25 cellular contexts compared by ENCODE assay signal in the genomic region with DNA sequence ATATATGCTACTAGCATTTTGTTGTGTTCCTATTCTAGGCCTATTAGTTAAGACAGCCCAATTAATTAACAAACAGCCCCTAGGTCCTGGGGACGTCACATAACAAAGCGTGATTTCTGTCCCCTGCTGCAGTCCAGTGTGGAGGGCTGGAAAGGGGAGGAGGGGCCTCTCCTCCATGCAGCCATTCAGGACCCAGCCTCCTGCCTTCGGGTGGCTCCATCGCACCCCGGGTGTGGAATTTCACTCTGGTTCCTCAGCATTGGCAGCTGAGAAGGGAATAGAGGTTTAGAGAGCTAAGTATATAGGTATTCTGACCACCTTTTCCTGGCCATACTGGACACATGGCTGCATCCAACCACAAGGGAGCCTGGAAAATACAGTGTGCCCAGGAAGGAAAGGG. TPM values are rescaled to one million over a fixed set of nuclear protein-coding genes. Genes with fewer than 3 reads are reported as not detected.
A peak's percentile ranks its signal among the peaks of the same experiment; 100 is the strongest.
DNase-seq lines count a peak whose midpoint lies in the region; ATAC-seq, FAIRE-seq and TF ChIP-seq lines count a peak whose summit lies in the region.
"Had no signal": no experiment of that assay in that cellular context is flagged by ENCODE, and none has a peak within 500 bp of the region (broad histone marks: within the 10 kb centered on the region; RNA-seq: fewer than 3 reads in every experiment).

No MANE protein-coding gene starts in this region.

- peak; percentile 92 for FAIRE-seq in urothelium cell line (lab: Jason Lieb, UNC)
- FAIRE-seq: A204.1, D721Med, GM12878, GM19239 had no signal

- H3K9me3 Mint-ChIP-seq in WTC11, result 0 out of 2 replicates have a peak, but pooled peaks cover 4% of the 10 kb centered on the region
- H3K9me3 Mint-ChIP-seq: CD8-positive, alpha-beta T cell had no signal

- H3K27ac Mint-ChIP-seq in WTC11, result no peak overlapping the region
- H3K27ac Mint-ChIP-seq: B cell; CD4-positive, CD25-positive, alpha-beta regulatory T cell; CD8-positive, alpha-beta T cell; HFFc6 had no signal

- no peaks in the 10 kb centered on the region for H3K36me3 Mint-ChIP-seq in WTC11
- H3K36me3 Mint-ChIP-seq: CD4-positive, CD25-positive, alpha-beta regulatory T cell; CD8-positive, alpha-beta T cell had no signal

- peaks cover 32% of the 10 kb centered on the region for H3K27me3 Mint-ChIP-seq in WTC11 (ENCODE audit: low read depth)

- H3K4me3 Mint-ChIP-seq in WTC11, result no peak overlapping the region
- H3K4me3 Mint-ChIP-seq: B cell; CD4-positive, CD25-positive, alpha-beta regulatory T cell; CD8-positive, alpha-beta T cell; HFFc6 had no signal

- TF ChIP-seq CTCF in WTC11 (IDR thresholded peaks at IDR 0.05), result no peak
- no peak for TF ChIP-seq CTCF in RWPE1 (conservative IDR thresholded peaks at IDR 0.05; ENCODE audit: low read depth)

- peaks cover 18% of the 10 kb centered on the region for H3K4me1 Mint-ChIP-seq in WTC11
- H3K4me1 Mint-ChIP-seq: B cell had no signal

- H3K27ac ChIP-seq in RWPE1, result no peak overlapping the region
- H3K27ac ChIP-seq: 22Rv1, BLaER1, C4-2B, GM23248 had no signal

- CTCF ChIA-PET in WTC11 (lab: Charles Lee) (interaction anchor here (0.6 to 2.1 kb wide), 5 partner anchors 23 to 214 kb away, joined by 3 to 12 read pairs (median 3); a partner anchor contains a TSS), RWPE1 (lab: Yijun Ruan, JAX) (no interaction called here)

- POLR2A ChIA-PET in WTC11 (lab: Charles Lee), result no interaction called here
- POLR2A ChIA-PET in RWPE1 (lab: Yijun Ruan, JAX; ENCODE audit: low non-redundant PET), result no interaction called here

- DNase-seq in D341Med (ENCODE audit: low spot score) (peak; percentile 40), WTC11 (ENCODE audit: low spot score) (no peak), iPS-NIHi7 (ENCODE audit: extremely low spot score) (peak; percentile 29), urothelium cell line (ENCODE audit: low spot score) (no peak), RWPE1 (ENCODE audit: low spot score) (no peak)
- DNase-seq: Caco-2; CD4-positive, CD25-positive, alpha-beta regulatory T cell; CD8-positive, alpha-beta T cell; DMS 273 treated with DMSO at 0.1 percent for 48 hours; DMS79; EL; GDM1; GM23248; HFFc6 had no signal

- peak; percentile 61 for ATAC-seq in WTC11
- no peak for ATAC-seq in activated CD4-positive, CD25-positive, alpha-beta regulatory T cell treated with anti-CD3 and anti-CD28 coated beads, Interleukin-2, amount 50 U/mL, for 24 hours
- ATAC-seq in HG03175 (IDR thresholded peaks at IDR 0.05; ENCODE audit: unreplicated experiment), result no peak
- ATAC-seq: CD8-positive, alpha-beta T cell; GM12878 had no signal

TF ChIP-seq in WTC11, 78 proteins besides CTCF, POLR2A, EP300 and RAD21:
- TF ChIP-seq ELF4 (CRISPR knock-in tag; IDR thresholded peaks at IDR 0.05; ENCODE audit: low read depth) (no peak), PRRX2 (CRISPR knock-in tag; IDR thresholded peaks at IDR 0.05) (no peak), TEAD1 (CRISPR knock-in tag; IDR thresholded peaks at IDR 0.05) (no peak), ZNF138 (CRISPR knock-in tag; conservative IDR thresholded peaks at IDR 0.05) (no peak), CBFB (CRISPR knock-in tag; IDR thresholded peaks at IDR 0.05; ENCODE audit: low read depth) (no peak), ZNF232 (CRISPR knock-in tag; IDR thresholded peaks at IDR 0.05) (no peak), ZNF416 (CRISPR knock-in tag; IDR thresholded peaks at IDR 0.05) (no peak), ATF1 (CRISPR knock-in tag; IDR thresholded peaks at IDR 0.05) (no peak), ESRRA (CRISPR knock-in tag; IDR thresholded peaks at IDR 0.05; ENCODE audit: borderline replicate concordance) (no peak), MYBL2 (CRISPR knock-in tag; IDR thresholded peaks at IDR 0.05) (no peak), FOXP1 (CRISPR knock-in tag; IDR thresholded peaks at IDR 0.05; ENCODE audit: borderline replicate concordance) (no peak)
- TF ChIP-seq, protein P1, sequence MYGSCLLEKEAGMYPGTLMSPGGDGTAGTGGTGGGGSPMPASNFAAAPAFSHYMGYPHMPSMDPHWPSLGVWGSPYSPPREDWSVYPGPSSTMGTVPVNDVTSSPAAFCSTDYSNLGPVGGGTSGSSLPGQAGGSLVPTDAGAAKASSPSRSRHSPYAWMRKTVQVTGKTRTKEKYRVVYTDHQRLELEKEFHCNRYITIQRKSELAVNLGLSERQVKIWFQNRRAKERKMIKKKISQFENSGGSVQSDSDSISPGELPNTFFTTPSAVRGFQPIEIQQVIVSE (CRISPR knock-in tag; IDR thresholded peaks at IDR 0.05; ENCODE audit: borderline replicate concordance), result no peak
- TF ChIP-seq, protein P2, sequence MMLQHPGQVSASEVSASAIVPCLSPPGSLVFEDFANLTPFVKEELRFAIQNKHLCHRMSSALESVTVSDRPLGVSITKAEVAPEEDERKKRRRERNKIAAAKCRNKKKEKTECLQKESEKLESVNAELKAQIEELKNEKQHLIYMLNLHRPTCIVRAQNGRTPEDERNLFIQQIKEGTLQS (CRISPR knock-in tag; conservative IDR thresholded peaks at IDR 0.05), result no peak
- TF ChIP-seq, protein P3, sequence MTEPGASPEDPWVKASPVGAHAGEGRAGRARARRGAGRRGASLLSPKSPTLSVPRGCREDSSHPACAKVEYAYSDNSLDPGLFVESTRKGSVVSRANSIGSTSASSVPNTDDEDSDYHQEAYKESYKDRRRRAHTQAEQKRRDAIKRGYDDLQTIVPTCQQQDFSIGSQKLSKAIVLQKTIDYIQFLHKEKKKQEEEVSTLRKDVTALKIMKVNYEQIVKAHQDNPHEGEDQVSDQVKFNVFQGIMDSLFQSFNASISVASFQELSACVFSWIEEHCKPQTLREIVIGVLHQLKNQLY (CRISPR knock-in tag; IDR thresholded peaks at IDR 0.05), result no peak
- TF ChIP-seq, protein P4, sequence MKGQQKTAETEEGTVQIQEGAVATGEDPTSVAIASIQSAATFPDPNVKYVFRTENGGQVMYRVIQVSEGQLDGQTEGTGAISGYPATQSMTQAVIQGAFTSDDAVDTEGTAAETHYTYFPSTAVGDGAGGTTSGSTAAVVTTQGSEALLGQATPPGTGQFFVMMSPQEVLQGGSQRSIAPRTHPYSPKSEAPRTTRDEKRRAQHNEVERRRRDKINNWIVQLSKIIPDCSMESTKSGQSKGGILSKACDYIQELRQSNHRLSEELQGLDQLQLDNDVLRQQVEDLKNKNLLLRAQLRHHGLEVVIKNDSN (CRISPR knock-in tag; IDR thresholded peaks at IDR 0.05), result no peak
- TF ChIP-seq, protein P5, sequence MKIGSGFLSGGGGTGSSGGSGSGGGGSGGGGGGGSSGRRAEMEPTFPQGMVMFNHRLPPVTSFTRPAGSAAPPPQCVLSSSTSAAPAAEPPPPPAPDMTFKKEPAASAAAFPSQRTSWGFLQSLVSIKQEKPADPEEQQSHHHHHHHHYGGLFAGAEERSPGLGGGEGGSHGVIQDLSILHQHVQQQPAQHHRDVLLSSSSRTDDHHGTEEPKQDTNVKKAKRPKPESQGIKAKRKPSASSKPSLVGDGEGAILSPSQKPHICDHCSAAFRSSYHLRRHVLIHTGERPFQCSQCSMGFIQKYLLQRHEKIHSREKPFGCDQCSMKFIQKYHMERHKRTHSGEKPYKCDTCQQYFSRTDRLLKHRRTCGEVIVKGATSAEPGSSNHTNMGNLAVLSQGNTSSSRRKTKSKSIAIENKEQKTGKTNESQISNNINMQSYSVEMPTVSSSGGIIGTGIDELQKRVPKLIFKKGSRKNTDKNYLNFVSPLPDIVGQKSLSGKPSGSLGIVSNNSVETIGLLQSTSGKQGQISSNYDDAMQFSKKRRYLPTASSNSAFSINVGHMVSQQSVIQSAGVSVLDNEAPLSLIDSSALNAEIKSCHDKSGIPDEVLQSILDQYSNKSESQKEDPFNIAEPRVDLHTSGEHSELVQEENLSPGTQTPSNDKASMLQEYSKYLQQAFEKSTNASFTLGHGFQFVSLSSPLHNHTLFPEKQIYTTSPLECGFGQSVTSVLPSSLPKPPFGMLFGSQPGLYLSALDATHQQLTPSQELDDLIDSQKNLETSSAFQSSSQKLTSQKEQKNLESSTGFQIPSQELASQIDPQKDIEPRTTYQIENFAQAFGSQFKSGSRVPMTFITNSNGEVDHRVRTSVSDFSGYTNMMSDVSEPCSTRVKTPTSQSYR (CRISPR knock-in tag; IDR thresholded peaks at IDR 0.05), result no peak
- TF ChIP-seq, protein P6, sequence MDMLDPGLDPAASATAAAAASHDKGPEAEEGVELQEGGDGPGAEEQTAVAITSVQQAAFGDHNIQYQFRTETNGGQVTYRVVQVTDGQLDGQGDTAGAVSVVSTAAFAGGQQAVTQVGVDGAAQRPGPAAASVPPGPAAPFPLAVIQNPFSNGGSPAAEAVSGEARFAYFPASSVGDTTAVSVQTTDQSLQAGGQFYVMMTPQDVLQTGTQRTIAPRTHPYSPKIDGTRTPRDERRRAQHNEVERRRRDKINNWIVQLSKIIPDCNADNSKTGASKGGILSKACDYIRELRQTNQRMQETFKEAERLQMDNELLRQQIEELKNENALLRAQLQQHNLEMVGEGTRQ (CRISPR knock-in tag; IDR thresholded peaks at IDR 0.05), result no peak
- TF ChIP-seq, protein P7, sequence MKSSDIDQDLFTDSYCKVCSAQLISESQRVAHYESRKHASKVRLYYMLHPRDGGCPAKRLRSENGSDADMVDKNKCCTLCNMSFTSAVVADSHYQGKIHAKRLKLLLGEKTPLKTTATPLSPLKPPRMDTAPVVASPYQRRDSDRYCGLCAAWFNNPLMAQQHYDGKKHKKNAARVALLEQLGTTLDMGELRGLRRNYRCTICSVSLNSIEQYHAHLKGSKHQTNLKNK (CRISPR knock-in tag; IDR thresholded peaks at IDR 0.05), result no peak
- TF ChIP-seq, protein P8, sequence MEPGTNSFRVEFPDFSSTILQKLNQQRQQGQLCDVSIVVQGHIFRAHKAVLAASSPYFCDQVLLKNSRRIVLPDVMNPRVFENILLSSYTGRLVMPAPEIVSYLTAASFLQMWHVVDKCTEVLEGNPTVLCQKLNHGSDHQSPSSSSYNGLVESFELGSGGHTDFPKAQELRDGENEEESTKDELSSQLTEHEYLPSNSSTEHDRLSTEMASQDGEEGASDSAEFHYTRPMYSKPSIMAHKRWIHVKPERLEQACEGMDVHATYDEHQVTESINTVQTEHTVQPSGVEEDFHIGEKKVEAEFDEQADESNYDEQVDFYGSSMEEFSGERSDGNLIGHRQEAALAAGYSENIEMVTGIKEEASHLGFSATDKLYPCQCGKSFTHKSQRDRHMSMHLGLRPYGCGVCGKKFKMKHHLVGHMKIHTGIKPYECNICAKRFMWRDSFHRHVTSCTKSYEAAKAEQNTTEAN (CRISPR knock-in tag; IDR thresholded peaks at IDR 0.05), result no peak
- TF ChIP-seq, protein P9, sequence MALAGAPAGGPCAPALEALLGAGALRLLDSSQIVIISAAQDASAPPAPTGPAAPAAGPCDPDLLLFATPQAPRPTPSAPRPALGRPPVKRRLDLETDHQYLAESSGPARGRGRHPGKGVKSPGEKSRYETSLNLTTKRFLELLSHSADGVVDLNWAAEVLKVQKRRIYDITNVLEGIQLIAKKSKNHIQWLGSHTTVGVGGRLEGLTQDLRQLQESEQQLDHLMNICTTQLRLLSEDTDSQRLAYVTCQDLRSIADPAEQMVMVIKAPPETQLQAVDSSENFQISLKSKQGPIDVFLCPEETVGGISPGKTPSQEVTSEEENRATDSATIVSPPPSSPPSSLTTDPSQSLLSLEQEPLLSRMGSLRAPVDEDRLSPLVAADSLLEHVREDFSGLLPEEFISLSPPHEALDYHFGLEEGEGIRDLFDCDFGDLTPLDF (CRISPR knock-in tag; IDR thresholded peaks at IDR 0.05), result no peak

RNA-seq across cellular contexts. Expression of a gene that starts 42.4 kb away (rescaled TPM):
- total RNA-seq in WTC11 (2021), result not detected in 3 replicates
- total RNA-seq: B cell; Caco-2; CD4-positive, CD25-positive, alpha-beta regulatory T cell; CD8-positive, alpha-beta T cell; GM23248; H4; HFFc6 had no signal

RNA-seq across cellular contexts. Expression of a gene that starts 49.0 kb away (rescaled TPM):
- 0.14 to 0.27 TPM (median 0.15 TPM) in 3 replicates for total RNA-seq in WTC11 (2021)
- total RNA-seq: B cell; Caco-2; CD4-positive, CD25-positive, alpha-beta regulatory T cell; CD8-positive, alpha-beta T cell; GM12878; GM23248; HFFc6 had no signal

Comparison
In these comparisons a context has a peak if more than half of its experiments do, and no peak if none do; other contexts are left out.
1. DNase-seq: peak in D341Med (single experiment) and iPS-NIHi7 (single experiment); none in WTC11 (single experiment), urothelium cell line (single experiment) and RWPE1 (single experiment).